Comparison of ENCODE assay signal across 8 cellular contexts in genomic region chr10:71773221-71773971, GRCh38. TPM values are rescaled to one million over a fixed set of nuclear protein-coding genes. Genes with fewer than 3 reads are reported as not detected.
DNase-seq lines count a peak whose midpoint lies in the region; ATAC-seq and TF ChIP-seq lines count a peak whose summit lies in the region.

TSS of gene VSIR (minus strand) at chr10:71773520. CDS start at chr10:71773439, 81 bp downstream.

- BruUV-seq in Panc1 (replicated peaks; lab: Mats Ljungman, UMichigan), result no TSS peak

- H3K36me3 Mint-ChIP-seq in activated T-helper 17 cell treated with anti-CD3 and anti-CD28 coated beads, Interleukin-2, amount 50 U/mL, for 72 hours (ENCODE audit: low read depth), result peaks cover 57% of the 10 kb centered on the region
- H3K36me3 Mint-ChIP-seq in natural killer cell, result no peaks in the 10 kb centered on the region

- H3K36me3 ChIP-seq in BJ (ENCODE audit: control insufficient read depth, insufficient read depth, low read length) (peaks cover 1% of the 10 kb centered on the region; the same call in 1 of the 2 replicates), Panc1 (ENCODE audit: control insufficient read depth, insufficient read depth, low read length) (no peaks in the 10 kb centered on the region)

- H3K4me1 ChIP-seq in Panc1 (ENCODE audit: control insufficient read depth, insufficient read depth, low read length), result peaks cover 51% of the 10 kb centered on the region

- H3K27me3 ChIP-seq in BJ (ENCODE audit: control insufficient read depth, insufficient read depth, low read length) (no peaks in the 10 kb centered on the region), Panc1 (ENCODE audit: control insufficient read depth, insufficient read depth, low read length) (no peaks in the 10 kb centered on the region)

- H3K27me3 Mint-ChIP-seq in activated T-helper 17 cell treated with anti-CD3 and anti-CD28 coated beads, Interleukin-2, amount 50 U/mL, for 72 hours, result no peaks in the 10 kb centered on the region
- no peaks in the 10 kb centered on the region for H3K27me3 Mint-ChIP-seq in natural killer cell (ENCODE audit: low read depth in 2 of 2)

- H3K4me1 Mint-ChIP-seq in activated T-helper 17 cell treated with anti-CD3 and anti-CD28 coated beads, Interleukin-2, amount 50 U/mL, for 72 hours, result peaks cover 34% of the 10 kb centered on the region
- peaks cover 52 to 71% of the 10 kb centered on the region in 2 donors for H3K4me1 Mint-ChIP-seq in natural killer cell

- H3K9me3 Mint-ChIP-seq in activated T-helper 17 cell treated with anti-CD3 and anti-CD28 coated beads, Interleukin-2, amount 50 U/mL, for 72 hours, result no peaks in the 10 kb centered on the region
- no peaks in the 10 kb centered on the region for H3K9me3 Mint-ChIP-seq in natural killer cell

- intact Hi-C loops in Panc1 (cut with micrococcal nuclease; ENCODE audit: unreplicated experiment) (no loop called here), natural killer cell (cut with micrococcal nuclease) (loop anchor here (2.0 kb wide), 2 partner anchors 47 to 77 kb away; partner anchors contain the start of gene PSAP)

- POLR2A ChIA-PET in BJ (lab: Charles Lee) (interaction anchor here (0.6 kb wide), 2 partner anchors 11 to 13 kb away, joined by 4 to 5 read pairs; no protein-coding TSS in a partner anchor), Panc1 (lab: Charles Lee) (interaction anchor here (0.6 to 1.1 kb wide), 2 partner anchors 13 to 96 kb away, joined by 3 read pairs; no protein-coding TSS in a partner anchor)

- peak; percentile 67 for TF ChIP-seq CTCF in BJ (IDR thresholded peaks at IDR 0.05; ENCODE audit: insufficient read depth, low read depth, low read length)
- TF ChIP-seq CTCF in Panc1 (IDR thresholded peaks at IDR 0.05), result peak; percentile 99
- TF ChIP-seq CTCF in fibroblast of mammary gland (conservative IDR thresholded peaks at IDR 0.05; ENCODE audit: control insufficient read depth, insufficient read depth, low read depth, low read length), result peak; percentile 39
- TF ChIP-seq CTCF in natural killer cell (IDR thresholded peaks at IDR 0.05), result peak; percentile 92

- peak; percentile 41 for DNase-seq in BJ (ENCODE audit: low read depth)
- DNase-seq in GM19238 (ENCODE audit: insufficient read length, low spot score), result peak; percentile 90
- DNase-seq in Panc1 (ENCODE audit: low read depth, low spot score), result peak; percentile 18
- peak; percentile 64 for DNase-seq in fibroblast of mammary gland (ENCODE audit: low read depth)
- DNase-seq in natural killer cell, result peak; percentile 99
- peak; percentile 97 for DNase-seq in stimulated activated naive CD8-positive, alpha-beta T cell treated with anti-CD3 and anti-CD28 coated beads, Interleukin-15, Interleukin-2, amounts not matched to agents 100 U/mL and 50 U/mL, for 24 hours

- H3K4me3 Mint-ChIP-seq in activated T-helper 17 cell treated with anti-CD3 and anti-CD28 coated beads, Interleukin-2, amount 50 U/mL, for 72 hours, result peak within 1 kb of the TSS; percentile 91
- peak within 1 kb of the TSS; percentile 85 for H3K4me3 Mint-ChIP-seq in natural killer cell

- H3K27ac Mint-ChIP-seq in activated T-helper 17 cell treated with anti-CD3 and anti-CD28 coated beads, Interleukin-2, amount 50 U/mL, for 72 hours, result peak within 1 kb of the TSS; percentile 94
- H3K27ac Mint-ChIP-seq in natural killer cell, result peak within 1 kb of the TSS; percentile 98

- in situ Hi-C loops in Panc1 (cut with HindIII; ENCODE audit: low pct_unique_long_range_greater_than_20kb, low sequenced_read_pairs), result no loop called here

- CTCF ChIA-PET in BJ (lab: Yijun Ruan, JAX) (interaction anchor here (0.6 to 6.3 kb wide), 41 partner anchors 9 to 460 kb away, joined by 3 to 50 read pairs (median 5); partner anchors contain the start of gene SLC29A3), Panc1 (lab: Charles Lee) (interaction anchor here (0.6 to 1.4 kb wide), 8 partner anchors 40 to 459 kb away, joined by 3 to 13 read pairs (median 4); partner anchors contain the start of gene CDH23)

- ATAC-seq in HG03565 (IDR thresholded peaks at IDR 0.05; ENCODE audit: unreplicated experiment), result peak; percentile 41
- ATAC-seq in Panc1, result peak; percentile 91
- ATAC-seq in activated T-helper 17 cell treated with anti-CD3 and anti-CD28 coated beads, Interleukin-2, amount 50 U/mL, for 72 hours (replicated peaks), result peak; percentile 58
- ATAC-seq in natural killer cell, result peak; percentile 82 to 94 (median 86)
- ATAC-seq in stimulated activated naive CD8-positive, alpha-beta T cell treated with anti-CD3 and anti-CD28 coated beads, Interleukin-15, Interleukin-2, amounts not matched to agents 100 U/mL and 50 U/mL, for 24 hours, result peak; percentile 62

- H3K9me3 ChIP-seq in Panc1 (ENCODE audit: control insufficient read depth, insufficient read depth, low read depth, low read length), result no peaks in the 10 kb centered on the region

- H3K27ac ChIP-seq in Panc1 (ENCODE audit: low read length), result peak within 1 kb of the TSS; percentile 77

- H3K4me3 ChIP-seq in BJ (ENCODE audit: low read depth, low read length) (peak within 1 kb of the TSS; percentile 85), Panc1 (ENCODE audit: low read depth in 2 of 2, low read length in 2 of 2) (peak within 1 kb of the TSS; percentile 60 to 64), fibroblast of mammary gland (ENCODE audit: control insufficient read depth, low read depth, low read length) (peak within 1 kb of the TSS; percentile 51)

RNA-seq across cellular contexts. Expression of gene VSIR, which starts in this region (rescaled TPM):
- 78.7 and 169 TPM in 2 replicates for polyA plus RNA-seq in BJ (2011; rRNA removed)
- 49.8 and 62.7 TPM in 2 replicates for polyA minus RNA-seq in BJ (2011; rRNA and poly(A)+ RNA removed)
- total RNA-seq in Panc1 (2021; ENCODE audit: unreplicated experiment) (34.9 TPM), natural killer cell (100 to 1,000 TPM; 134 to 193 (median 178) TPM)
- polyA plus RNA-seq in Panc1 (2012; ENCODE audit: insufficient read length), result 45.4 TPM
- 100 to 1,000 TPM in 1 of 2 donors, 10 to 100 TPM in 1; 27.9 to 125 TPM for total RNA-seq in activated T-helper 17 cell treated with anti-CD3 and anti-CD28 coated beads, Interleukin-2, amount 50 U/mL, for 72 hours

Comparison
In these comparisons a context has a peak if more than half of its experiments do, and no peak if none do; other contexts are left out.
1. Peak in every context shown above with its lines: DNase-seq, ATAC-seq, H3K4me3 ChIP-seq and H3K27ac ChIP-seq.
2. DNase-seq: peak in every context shown above with its lines; median percentile 99 in natural killer cell; 97 in stimulated activated naive CD8-positive, alpha-beta T cell treated with anti-CD3 and anti-CD28 coated beads, Interleukin-15, Interleukin-2, amounts not matched to agents 100 U/mL and 50 U/mL, for 24 hours; 90 in GM19238; 64 in fibroblast of mammary gland; 41 in BJ; 18 in Panc1.
3. CTCF ChIP-seq: peak in every context shown above with its lines; median percentile 99 in Panc1; 92 in natural killer cell; 67 in BJ; 39 in fibroblast of mammary gland.
4. ATAC-seq: peak in every context shown above with its lines; median percentile 91 in Panc1; 86 in natural killer cell; 62 in stimulated activated naive CD8-positive, alpha-beta T cell treated with anti-CD3 and anti-CD28 coated beads, Interleukin-15, Interleukin-2, amounts not matched to agents 100 U/mL and 50 U/mL, for 24 hours; 58 in activated T-helper 17 cell treated with anti-CD3 and anti-CD28 coated beads, Interleukin-2, amount 50 U/mL, for 72 hours; 41 in HG03565.